ENCODE assay signal across 21 cellular contexts in genomic region chr9:93391898-93392297, GRCh38. TPM values are rescaled to one million over a fixed set of nuclear protein-coding genes. Genes with fewer than 3 reads are reported as not detected.
DNase-seq lines count a peak whose midpoint lies in the region; ATAC-seq and TF ChIP-seq lines count a peak whose summit lies in the region.
"Had no signal": no experiment of that assay in that cellular context is flagged by ENCODE, and none has a peak within 500 bp of the region (broad histone marks: within the 10 kb centered on the region; RNA-seq: fewer than 3 reads in every experiment).

No MANE protein-coding gene starts in this region.

- WGBS in body of pancreas, 2 donors, result 82 to 84% methylated on average over 6 of the region's 6 CpGs

- no peaks in the 10 kb centered on the region for H3K27me3 ChIP-seq in body of pancreas

- no peaks in the 10 kb centered on the region for H3K36me3 Mint-ChIP-seq in WTC11
- H3K36me3 Mint-ChIP-seq: CD8-positive, alpha-beta T cell had no signal

- TF ChIP-seq EP300 in Ishikawa (IDR thresholded peaks at IDR 0.05; ENCODE audit: borderline replicate concordance), result no peak

- no peak overlapping the region for H3K27ac Mint-ChIP-seq in WTC11
- H3K27ac Mint-ChIP-seq: CD8-positive, alpha-beta T cell had no signal

- CTCF ChIA-PET in WTC11 (lab: Charles Lee), result interaction anchor here (0.9 kb wide), 2 partner anchors 12 to 16 kb away, joined by 3 to 4 read pairs; no protein-coding TSS in a partner anchor

- no peaks in the 10 kb centered on the region for H3K4me1 ChIP-seq in body of pancreas
- H3K4me1 ChIP-seq: Caco-2 had no signal

- no peaks in the 10 kb centered on the region for H3K36me3 ChIP-seq in body of pancreas (replicated peaks in 1 of 2; ENCODE audit: insufficient read depth in 1 of 2, low read depth in 2 of 2)

- ATAC-seq in WTC11 (peak; percentile 18; the same call in 1 of the 2 replicates), left colon (peak; percentile 87), GM21367 (IDR thresholded peaks at IDR 0.05; ENCODE audit: unreplicated experiment) (no peak), body of pancreas (no peak)
- ATAC-seq: CD8-positive, alpha-beta T cell; GM12878; HCT116 had no signal

- H3K27ac ChIP-seq in body of pancreas, result no peak overlapping the region

- no peaks in the 10 kb centered on the region for H3K9me3 Mint-ChIP-seq in WTC11

- TF ChIP-seq RAD21 in Ishikawa (IDR thresholded peaks at IDR 0.05; ENCODE audit: low read depth), result 0 out of 2 replicates have a peak, but pooled peaks have one; percentile 7

- TF ChIP-seq POLR2A in body of pancreas (IDR thresholded peaks at IDR 0.05), result no peak

- no peak overlapping the region for H3K4me3 ChIP-seq in body of pancreas
- H3K4me3 ChIP-seq: GM12878 had no signal

- no peaks in the 10 kb centered on the region for H3K9me3 ChIP-seq in body of pancreas
- H3K9me3 ChIP-seq: Caco-2, SK-N-SH had no signal

- POLR2A ChIA-PET in WTC11 (lab: Charles Lee), result no interaction called here

- DNase-seq in WTC11 (ENCODE audit: low spot score) (no peak), left colon (peak; percentile 78 to 87), CD1c-positive myeloid dendritic cell (ENCODE audit: extremely low spot score) (no peak), body of pancreas (no peak), NOMO-1 (lab: John Stamatoyannopoulos, UW; ENCODE audit: unreplicated experiment in 2 of 2) (no peak)
- DNase-seq: C1 segment of cervical spinal cord; Caco-2; CD8-positive, alpha-beta T cell; GOT3; KBM-7; NCI-H1694; NCI-H2029 treated with DMSO at 0.1 percent for 48 hours; NCI-H2227 treated with DMSO at 0.1 percent for 48 hours; NCI-H526 treated with DMSO at 0.1 percent for 48 hours; OCI-M1; SK-N-SH; SW 1271 had no signal

- intact Hi-C loops in left colon (cut with DNase I, micrococcal nuclease) (no loop called here), body of pancreas (cut with DNase I) (no loop called here)

- H3K4me1 Mint-ChIP-seq in WTC11, result peaks cover 5% of the 10 kb centered on the region

- H3K27me3 Mint-ChIP-seq in WTC11 (ENCODE audit: low read depth), result peaks cover 13% of the 10 kb centered on the region; the same call in 1 of the 2 replicates

- TF ChIP-seq CTCF in WTC11 (IDR thresholded peaks at IDR 0.05) (no peak), body of pancreas (IDR thresholded peaks at IDR 0.05) (no peak)

- H3K4me3 Mint-ChIP-seq in WTC11, result no peak overlapping the region
- H3K4me3 Mint-ChIP-seq: CD8-positive, alpha-beta T cell had no signal

TF ChIP-seq in Ishikawa, 13 proteins besides CTCF, POLR2A, EP300 and RAD21:
- TF ChIP-seq ZBTB7A (IDR thresholded peaks at IDR 0.05; ENCODE audit: low read depth), result no peak
- TF ChIP-seq TAF1 (IDR thresholded peaks at IDR 0.05; ENCODE audit: low read depth), result no peak
TF ChIP-seq in Ishikawa: peak in this region for 0.

TF ChIP-seq in WTC11, 78 proteins besides CTCF, POLR2A, EP300 and RAD21 (continues in another document):
- TF ChIP-seq ATF1 (CRISPR knock-in tag; IDR thresholded peaks at IDR 0.05), result no peak
- TF ChIP-seq ZNF396 (CRISPR knock-in tag; IDR thresholded peaks at IDR 0.05; ENCODE audit: borderline replicate concordance), result no peak
- no peak for TF ChIP-seq ZNF532 (CRISPR knock-in tag; IDR thresholded peaks at IDR 0.05; ENCODE audit: borderline replicate concordance)
- TF ChIP-seq SP1 (CRISPR knock-in tag; conservative IDR thresholded peaks at IDR 0.05), result no peak
- no peak for TF ChIP-seq USF2 (CRISPR knock-in tag; IDR thresholded peaks at IDR 0.05)
- TF ChIP-seq ZBTB43 (CRISPR knock-in tag; IDR thresholded peaks at IDR 0.05), result no peak
- TF ChIP-seq TEAD1 (CRISPR knock-in tag; IDR thresholded peaks at IDR 0.05), result no peak
- TF ChIP-seq NFE2L1 (CRISPR knock-in tag; IDR thresholded peaks at IDR 0.05), result no peak
- TF ChIP-seq STAT6 (CRISPR knock-in tag; conservative IDR thresholded peaks at IDR 0.05; ENCODE audit: low read depth), result no peak
- TF ChIP-seq IRF2 (CRISPR knock-in tag; IDR thresholded peaks at IDR 0.05; ENCODE audit: borderline replicate concordance, low read depth), result no peak
- no peak for TF ChIP-seq FOXP4 (CRISPR knock-in tag; IDR thresholded peaks at IDR 0.05)
- no peak for TF ChIP-seq SMAD4 (CRISPR knock-in tag; IDR thresholded peaks at IDR 0.05)

RNA-seq across cellular contexts. Expression of gene FAM120A, which starts 59.6 kb away (rescaled TPM):
- total RNA-seq in WTC11 (2021) (53.3 to 61.5 TPM (median 60.1 TPM) in 3 replicates), left colon (100 to 1,000 TPM; 179 to 214 TPM), body of pancreas (10 to 100 TPM; 56.8 to 77.5 TPM)

Comparison
In these comparisons a context has a peak if more than half of its experiments do, and no peak if none do; other contexts are left out.
1. ATAC-seq: peak in WTC11 (single experiment) and left colon (single experiment); none in GM21367 (single experiment) and body of pancreas (single experiment).
2. DNase-seq: peak in left colon (2 of 2); none in WTC11 (single experiment), CD1c-positive myeloid dendritic cell (single experiment), body of pancreas (0 of 4) and NOMO-1 (0 of 2).